ENCODE assay signal across 22 cellular contexts in genomic region chr1:117610036-117610435, GRCh38. TPM values are rescaled to one million over a fixed set of nuclear protein-coding genes. Genes with fewer than 3 reads are reported as not detected.
A peak's percentile ranks its signal among the peaks of the same experiment; 100 is the strongest.
DNase-seq lines count a peak whose midpoint lies in the region; ATAC-seq and TF ChIP-seq lines count a peak whose summit lies in the region.
"Had no signal": no experiment of that assay in that cellular context is flagged by ENCODE, and none has a peak within 500 bp of the region (broad histone marks: within the 10 kb centered on the region; RNA-seq: fewer than 3 reads in every experiment).

No MANE protein-coding gene starts in this region.

- H3K27ac Mint-ChIP-seq in activated T-helper 17 cell treated with anti-CD3 and anti-CD28 coated beads, Interleukin-2, amount 50 U/mL, for 72 hours = peak overlapping the region; percentile 16
- H3K27ac Mint-ChIP-seq in memory B cell = peak overlapping the region; percentile 72

- peaks cover 81% of the 10 kb centered on the region for H3K36me3 Mint-ChIP-seq in activated T-helper 17 cell treated with anti-CD3 and anti-CD28 coated beads, Interleukin-2, amount 50 U/mL, for 72 hours (ENCODE audit: low read depth)
- H3K36me3 Mint-ChIP-seq in memory B cell = peaks cover 30% of the 10 kb centered on the region

- DNase-seq in activated CD8-positive, alpha-beta memory T cell treated with anti-CD3 and anti-CD28 coated beads, Interleukin-2, amount 50 U/mL, for 48 hours = peak; percentile 32
- no peak for DNase-seq in activated CD8-positive, alpha-beta memory T cell treated with anti-CD3 and anti-CD28 coated beads for 24 hours
- DNase-seq in memory B cell (ENCODE audit: low spot score in 2 of 2) (no peak), stomach (no peak)
- DNase-seq: activated effector memory CD4-positive, alpha-beta T cell treated with Interleukin-2 at 50 U/mL for 16 hours; central memory CD4-positive, alpha-beta T cell; DMS 273 treated with DMSO at 0.1 percent for 48 hours; effector CD8-positive, alpha-beta T cell; GDM1; hippocampal formation; NCI-H1092 treated with DMSO at 0.1 percent for 48 hours; NCI-H2107; NCI-H526 treated with DMSO at 0.1 percent for 48 hours; stimulated activated CD4-positive, alpha-beta T cell treated with anti-CD3 and anti-CD28 coated beads, Interleukin-2, amount 100 ng/mL, for 48 hours had no signal

- TF ChIP-seq EP300 in stomach (IDR thresholded peaks at IDR 0.05) = no peak

- intact Hi-C loops in stomach (cut with DNase I; ENCODE audit: low total_unique reads) = no loop called here

- peaks cover 41 to 84% (median 73%) of the 10 kb centered on the region in 4 donors for H3K4me1 ChIP-seq in stomach

- no peaks in the 10 kb centered on the region for H3K27me3 Mint-ChIP-seq in activated T-helper 17 cell treated with anti-CD3 and anti-CD28 coated beads, Interleukin-2, amount 50 U/mL, for 72 hours
- no peaks in the 10 kb centered on the region for H3K27me3 Mint-ChIP-seq in memory B cell

- H3K9me3 Mint-ChIP-seq in activated T-helper 17 cell treated with anti-CD3 and anti-CD28 coated beads, Interleukin-2, amount 50 U/mL, for 72 hours = no peaks in the 10 kb centered on the region
- no peaks in the 10 kb centered on the region for H3K9me3 Mint-ChIP-seq in memory B cell

- peaks cover 54% of the 10 kb centered on the region for H3K4me1 Mint-ChIP-seq in activated T-helper 17 cell treated with anti-CD3 and anti-CD28 coated beads, Interleukin-2, amount 50 U/mL, for 72 hours
- peaks cover 61% of the 10 kb centered on the region for H3K4me1 Mint-ChIP-seq in memory B cell

- H3K36me3 ChIP-seq in stomach = no peaks in the 10 kb centered on the region

- ATAC-seq in activated T-helper 17 cell treated with anti-CD3 and anti-CD28 coated beads, Interleukin-2, amount 50 U/mL, for 72 hours (replicated peaks) = no peak
- no peak for ATAC-seq in memory B cell (ENCODE audit: low read depth)
- no peak for ATAC-seq in GM21786 (IDR thresholded peaks at IDR 0.05; ENCODE audit: unreplicated experiment)
- ATAC-seq in HG02938 (IDR thresholded peaks at IDR 0.05; ENCODE audit: unreplicated experiment) = no peak
- ATAC-seq in HG02973 (IDR thresholded peaks at IDR 0.05; ENCODE audit: unreplicated experiment) = no peak
- ATAC-seq: activated CD4-positive, CD25-positive, alpha-beta regulatory T cell treated with anti-CD3 and anti-CD28 coated beads, Interleukin-2, amount 50 U/mL, for 24 hours; GM12878 had no signal

- no peak for TF ChIP-seq CTCF in stomach (IDR thresholded peaks at IDR 0.05)

- TF ChIP-seq POLR2A in stomach (IDR thresholded peaks at IDR 0.05) = no peak

- H3K4me3 Mint-ChIP-seq in activated T-helper 17 cell treated with anti-CD3 and anti-CD28 coated beads, Interleukin-2, amount 50 U/mL, for 72 hours = peak overlapping the region; percentile 96
- peak overlapping the region; percentile 48 for H3K4me3 Mint-ChIP-seq in memory B cell

- H3K27me3 ChIP-seq in stomach = no peaks in the 10 kb centered on the region

- H3K4me3 ChIP-seq in stomach = peak overlapping the region in 3 of 4 donors; percentile 14 to 90 (median 78)
- H3K4me3 ChIP-seq: GM12878, skin epidermis had no signal

- H3K27ac ChIP-seq in stomach = peak overlapping the region; percentile 37 to 96 (median 91)
- H3K27ac ChIP-seq: 22Rv1, skin epidermis had no signal

- WGBS in stomach, 5 donors = 34 to 60% (median 50%) methylated on average over 4 of the region's 4 CpGs

- H3K9me3 ChIP-seq in stomach = no peaks in the 10 kb centered on the region

RNA-seq across cellular contexts. Expression of gene TENT5C, which starts 4.2 kb away (rescaled TPM):
- 10 to 100 TPM; 30.2 to 37.1 TPM for total RNA-seq in activated T-helper 17 cell treated with anti-CD3 and anti-CD28 coated beads, Interleukin-2, amount 50 U/mL, for 72 hours
- total RNA-seq in stomach = 10 to 100 TPM in 4 of 5 donors, 1 to 10 TPM in 1; 9.0 to 28.1 (median 14.7) TPM
- 1 to 10 TPM; 6.0 to 9.5 (median 8.3) TPM for polyA plus RNA-seq in stomach
